In the genomic region with DNA sequence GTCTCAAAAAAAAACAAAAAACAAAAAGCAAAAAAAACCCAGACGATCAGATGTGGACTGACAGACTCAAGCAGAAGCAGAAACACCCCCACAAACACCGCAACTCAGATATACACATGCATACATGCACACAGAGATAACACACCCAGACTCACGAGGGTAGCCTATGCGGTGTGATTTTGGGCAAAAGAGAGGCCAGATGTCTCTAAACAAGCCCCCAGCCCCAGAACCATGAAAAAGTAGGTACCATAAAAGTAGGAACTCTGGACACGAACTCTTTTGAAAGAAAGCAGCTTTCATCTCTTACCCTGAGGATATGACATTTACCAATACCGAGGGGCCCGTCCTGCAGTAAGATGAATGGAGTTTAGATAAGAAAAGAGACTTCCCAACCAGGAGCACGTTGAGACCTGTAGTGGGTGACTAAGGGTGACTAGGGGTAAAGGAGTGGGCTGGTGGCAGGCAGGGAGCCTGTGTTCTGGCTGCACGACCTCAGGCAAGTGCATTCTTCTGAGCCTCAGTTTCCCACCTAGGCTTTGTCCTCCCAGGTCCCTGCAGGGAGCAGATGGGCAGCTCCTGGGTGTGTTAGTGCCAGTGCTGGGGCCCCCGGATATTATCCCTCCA, we compare ENCODE assay signal across 1 cellular context.
TF ChIP-seq lines count a peak whose summit lies in the region.

No MANE protein-coding gene starts in this region.

TF ChIP-seq in K562, 482 proteins besides CTCF, POLR2A, EP300 and RAD21 (continued from another document and continues in another):
- TF ChIP-seq, protein P1, sequence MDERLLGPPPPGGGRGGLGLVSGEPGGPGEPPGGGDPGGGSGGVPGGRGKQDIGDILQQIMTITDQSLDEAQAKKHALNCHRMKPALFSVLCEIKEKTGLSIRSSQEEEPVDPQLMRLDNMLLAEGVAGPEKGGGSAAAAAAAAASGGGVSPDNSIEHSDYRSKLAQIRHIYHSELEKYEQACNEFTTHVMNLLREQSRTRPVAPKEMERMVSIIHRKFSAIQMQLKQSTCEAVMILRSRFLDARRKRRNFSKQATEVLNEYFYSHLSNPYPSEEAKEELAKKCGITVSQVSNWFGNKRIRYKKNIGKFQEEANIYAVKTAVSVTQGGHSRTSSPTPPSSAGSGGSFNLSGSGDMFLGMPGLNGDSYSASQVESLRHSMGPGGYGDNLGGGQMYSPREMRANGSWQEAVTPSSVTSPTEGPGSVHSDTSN (CRISPR knock-in tag; IDR thresholded peaks at IDR 0.05; ENCODE audit: low read depth): no peak
- TF ChIP-seq, protein P1 (tag; conservative IDR thresholded peaks at IDR 0.05; ENCODE audit: low read depth): no peak
- TF ChIP-seq, protein P2, sequence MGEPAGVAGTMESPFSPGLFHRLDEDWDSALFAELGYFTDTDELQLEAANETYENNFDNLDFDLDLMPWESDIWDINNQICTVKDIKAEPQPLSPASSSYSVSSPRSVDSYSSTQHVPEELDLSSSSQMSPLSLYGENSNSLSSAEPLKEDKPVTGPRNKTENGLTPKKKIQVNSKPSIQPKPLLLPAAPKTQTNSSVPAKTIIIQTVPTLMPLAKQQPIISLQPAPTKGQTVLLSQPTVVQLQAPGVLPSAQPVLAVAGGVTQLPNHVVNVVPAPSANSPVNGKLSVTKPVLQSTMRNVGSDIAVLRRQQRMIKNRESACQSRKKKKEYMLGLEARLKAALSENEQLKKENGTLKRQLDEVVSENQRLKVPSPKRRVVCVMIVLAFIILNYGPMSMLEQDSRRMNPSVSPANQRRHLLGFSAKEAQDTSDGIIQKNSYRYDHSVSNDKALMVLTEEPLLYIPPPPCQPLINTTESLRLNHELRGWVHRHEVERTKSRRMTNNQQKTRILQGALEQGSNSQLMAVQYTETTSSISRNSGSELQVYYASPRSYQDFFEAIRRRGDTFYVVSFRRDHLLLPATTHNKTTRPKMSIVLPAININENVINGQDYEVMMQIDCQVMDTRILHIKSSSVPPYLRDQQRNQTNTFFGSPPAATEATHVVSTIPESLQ (CRISPR knock-in tag; IDR thresholded peaks at IDR 0.05): no peak
- TF ChIP-seq ZBED1 (IDR thresholded peaks at IDR 0.05) (no peak), TRIM24 (IDR thresholded peaks at IDR 0.05) (peak; percentile 33 to 46; a peak in 2 of 4 replicates), SAFB2 (IDR thresholded peaks at IDR 0.05; ENCODE audit: borderline replicate concordance, low read depth, low read length, severe bottlenecking) (no peak), MAZ (CRISPR knock-in tag; conservative IDR thresholded peaks at IDR 0.05 in 1 of 2, IDR thresholded peaks at IDR 0.05 in 1 of 2) (0 out of 4 replicates have a peak, but pooled peaks of 1 of the 2 experiments have one; percentile 9), FOXK2 (conservative IDR thresholded peaks at IDR 0.05 in 1 of 2, IDR thresholded peaks at IDR 0.05 in 1 of 2; ENCODE audit: low read depth in 2 of 2) (peak; percentile 68 to 71; a peak in 2 of 4 replicates), RB1 (IDR thresholded peaks at IDR 0.05; ENCODE audit: low read depth) (no peak), CXXC5 (CRISPR knock-in tag; IDR thresholded peaks at IDR 0.05) (peak; percentile 27; the same call in 1 of the 2 replicates), NCOA2 (IDR thresholded peaks at IDR 0.05; ENCODE audit: partially characterized antibody in 2 of 2) (no peak), ZNF444 (CRISPR knock-in tag; IDR thresholded peaks at IDR 0.05) (no peak), ZNF586 (CRISPR knock-in tag; conservative IDR thresholded peaks at IDR 0.05) (no peak), PHB (CRISPR knock-in tag; IDR thresholded peaks at IDR 0.05) (no peak), FOXA3 (CRISPR knock-in tag; conservative IDR thresholded peaks at IDR 0.05 in 1 of 2, IDR thresholded peaks at IDR 0.05 in 1 of 2) (0 out of 4 replicates have a peak, but pooled peaks of 1 of the 2 experiments have one; percentile 24), GATAD2A (IDR thresholded peaks at IDR 0.05) (no peak), NUFIP1 (IDR thresholded peaks at IDR 0.05; ENCODE audit: partially characterized antibody) (no peak), POLR2H (tag; IDR thresholded peaks at IDR 0.05; ENCODE audit: low read depth) (no peak), SIN3B (IDR thresholded peaks at IDR 0.05; ENCODE audit: low read depth) (no peak), ZNF696 (CRISPR knock-in tag; conservative IDR thresholded peaks at IDR 0.05) (no peak), DMBX1 (CRISPR knock-in tag; IDR thresholded peaks at IDR 0.05; ENCODE audit: borderline replicate concordance) (no peak), ZFP36 (IDR thresholded peaks at IDR 0.05; ENCODE audit: low read depth, low read length, partially characterized antibody) (no peak), NR2C2 (CRISPR knock-in tag; IDR thresholded peaks at IDR 0.05) (no peak), NR2C2 (tag; IDR thresholded peaks at IDR 0.05) (no peak), HCFC1 (IDR thresholded peaks at IDR 0.05; ENCODE audit: low read depth, low read length) (no peak), HNRNPK (IDR thresholded peaks at IDR 0.05; ENCODE audit: low read depth, low read length, poor library complexity, severe bottlenecking) (no peak), NFE2L1 (tag; IDR thresholded peaks at IDR 0.05; ENCODE audit: borderline replicate concordance, low read depth) (no peak), SMARCE1 (IDR thresholded peaks at IDR 0.05) (peak; percentile 27; the same call in 1 of the 2 replicates), NFYB (IDR thresholded peaks at IDR 0.05; ENCODE audit: extremely low read depth, insufficient read length) (no peak), SNRNP70 (optimal IDR thresholded peaks at IDR 0.05; ENCODE audit: low read depth, low read length) (no peak)
- TF ChIP-seq, protein P3, sequence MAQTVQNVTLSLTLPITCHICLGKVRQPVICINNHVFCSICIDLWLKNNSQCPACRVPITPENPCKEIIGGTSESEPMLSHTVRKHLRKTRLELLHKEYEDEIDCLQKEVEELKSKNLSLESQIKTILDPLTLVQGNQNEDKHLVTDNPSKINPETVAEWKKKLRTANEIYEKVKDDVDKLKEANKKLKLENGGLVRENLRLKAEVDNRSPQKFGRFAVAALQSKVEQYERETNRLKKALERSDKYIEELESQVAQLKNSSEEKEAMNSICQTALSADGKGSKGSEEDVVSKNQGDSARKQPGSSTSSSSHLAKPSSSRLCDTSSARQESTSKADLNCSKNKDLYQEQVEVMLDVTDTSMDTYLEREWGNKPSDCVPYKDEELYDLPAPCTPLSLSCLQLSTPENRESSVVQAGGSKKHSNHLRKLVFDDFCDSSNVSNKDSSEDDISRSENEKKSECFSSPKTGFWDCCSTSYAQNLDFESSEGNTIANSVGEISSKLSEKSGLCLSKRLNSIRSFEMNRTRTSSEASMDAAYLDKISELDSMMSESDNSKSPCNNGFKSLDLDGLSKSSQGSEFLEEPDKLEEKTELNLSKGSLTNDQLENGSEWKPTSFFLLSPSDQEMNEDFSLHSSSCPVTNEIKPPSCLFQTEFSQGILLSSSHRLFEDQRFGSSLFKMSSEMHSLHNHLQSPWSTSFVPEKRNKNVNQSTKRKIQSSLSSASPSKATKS (CRISPR knock-in tag; IDR thresholded peaks at IDR 0.05): no peak
- TF ChIP-seq, protein P4, sequence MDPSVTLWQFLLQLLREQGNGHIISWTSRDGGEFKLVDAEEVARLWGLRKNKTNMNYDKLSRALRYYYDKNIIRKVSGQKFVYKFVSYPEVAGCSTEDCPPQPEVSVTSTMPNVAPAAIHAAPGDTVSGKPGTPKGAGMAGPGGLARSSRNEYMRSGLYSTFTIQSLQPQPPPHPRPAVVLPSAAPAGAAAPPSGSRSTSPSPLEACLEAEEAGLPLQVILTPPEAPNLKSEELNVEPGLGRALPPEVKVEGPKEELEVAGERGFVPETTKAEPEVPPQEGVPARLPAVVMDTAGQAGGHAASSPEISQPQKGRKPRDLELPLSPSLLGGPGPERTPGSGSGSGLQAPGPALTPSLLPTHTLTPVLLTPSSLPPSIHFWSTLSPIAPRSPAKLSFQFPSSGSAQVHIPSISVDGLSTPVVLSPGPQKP (CRISPR knock-in tag; IDR thresholded peaks at IDR 0.05): no peak
- TF ChIP-seq, protein P5, sequence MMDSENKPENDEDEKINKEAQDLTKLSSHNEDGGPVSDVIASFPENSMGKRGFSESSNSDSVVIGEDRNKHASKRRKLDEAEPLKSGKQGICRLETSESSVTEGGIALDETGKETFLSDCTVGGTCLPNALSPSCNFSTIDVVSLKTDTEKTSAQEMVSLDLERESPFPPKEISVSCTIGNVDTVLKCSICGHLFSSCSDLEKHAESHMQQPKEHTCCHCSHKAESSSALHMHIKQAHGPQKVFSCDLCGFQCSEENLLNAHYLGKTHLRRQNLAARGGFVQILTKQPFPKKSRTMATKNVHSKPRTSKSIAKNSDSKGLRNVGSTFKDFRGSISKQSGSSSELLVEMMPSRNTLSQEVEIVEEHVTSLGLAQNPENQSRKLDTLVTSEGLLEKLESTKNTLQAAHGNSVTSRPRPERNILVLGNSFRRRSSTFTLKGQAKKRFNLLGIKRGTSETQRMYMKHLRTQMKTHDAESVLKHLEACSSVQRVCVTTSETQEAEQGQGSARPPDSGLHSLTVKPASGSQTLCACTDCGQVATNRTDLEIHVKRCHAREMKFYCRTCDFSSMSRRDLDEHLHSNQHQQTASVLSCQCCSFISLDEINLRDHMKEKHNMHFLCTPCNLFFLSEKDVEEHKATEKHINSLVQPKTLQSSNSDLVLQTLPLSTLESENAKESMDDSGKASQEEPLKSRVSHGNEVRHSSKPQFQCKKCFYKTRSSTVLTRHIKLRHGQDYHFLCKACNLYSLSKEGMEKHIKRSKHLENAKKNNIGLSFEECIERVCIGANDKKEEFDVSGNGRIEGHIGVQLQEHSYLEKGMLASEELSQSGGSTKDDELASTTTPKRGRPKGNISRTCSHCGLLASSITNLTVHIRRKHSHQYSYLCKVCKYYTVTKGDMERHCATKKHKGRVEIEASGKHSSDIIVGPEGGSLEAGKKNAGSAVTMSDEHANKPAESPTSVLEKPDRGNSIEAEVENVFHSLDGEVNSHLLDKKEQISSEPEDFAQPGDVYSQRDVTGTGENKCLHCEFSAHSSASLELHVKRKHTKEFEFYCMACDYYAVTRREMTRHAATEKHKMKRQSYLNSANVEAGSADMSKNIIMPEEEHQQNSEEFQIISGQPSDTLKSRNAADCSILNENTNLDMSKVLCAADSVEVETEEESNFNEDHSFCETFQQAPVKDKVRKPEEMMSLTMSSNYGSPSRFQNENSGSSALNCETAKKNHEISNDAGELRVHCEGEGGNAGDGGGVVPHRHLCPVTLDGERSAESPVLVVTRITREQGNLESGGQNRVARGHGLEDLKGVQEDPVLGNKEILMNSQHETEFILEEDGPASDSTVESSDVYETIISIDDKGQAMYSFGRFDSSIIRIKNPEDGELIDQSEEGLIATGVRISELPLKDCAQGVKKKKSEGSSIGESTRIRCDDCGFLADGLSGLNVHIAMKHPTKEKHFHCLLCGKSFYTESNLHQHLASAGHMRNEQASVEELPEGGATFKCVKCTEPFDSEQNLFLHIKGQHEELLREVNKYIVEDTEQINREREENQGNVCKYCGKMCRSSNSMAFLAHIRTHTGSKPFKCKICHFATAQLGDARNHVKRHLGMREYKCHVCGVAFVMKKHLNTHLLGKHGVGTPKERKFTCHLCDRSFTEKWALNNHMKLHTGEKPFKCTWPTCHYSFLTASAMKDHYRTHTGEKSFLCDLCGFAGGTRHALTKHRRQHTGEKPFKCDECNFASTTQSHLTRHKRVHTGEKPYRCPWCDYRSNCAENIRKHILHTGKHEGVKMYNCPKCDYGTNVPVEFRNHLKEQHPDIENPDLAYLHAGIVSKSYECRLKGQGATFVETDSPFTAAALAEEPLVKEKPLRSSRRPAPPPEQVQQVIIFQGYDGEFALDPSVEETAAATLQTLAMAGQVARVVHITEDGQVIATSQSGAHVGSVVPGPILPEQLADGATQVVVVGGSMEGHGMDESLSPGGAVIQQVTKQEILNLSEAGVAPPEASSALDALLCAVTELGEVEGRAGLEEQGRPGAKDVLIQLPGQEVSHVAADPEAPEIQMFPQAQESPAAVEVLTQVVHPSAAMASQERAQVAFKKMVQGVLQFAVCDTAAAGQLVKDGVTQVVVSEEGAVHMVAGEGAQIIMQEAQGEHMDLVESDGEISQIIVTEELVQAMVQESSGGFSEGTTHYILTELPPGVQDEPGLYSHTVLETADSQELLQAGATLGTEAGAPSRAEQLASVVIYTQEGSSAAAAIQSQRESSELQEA (IDR thresholded peaks at IDR 0.05; ENCODE audit: low read depth): no peak
- TF ChIP-seq, protein P6, sequence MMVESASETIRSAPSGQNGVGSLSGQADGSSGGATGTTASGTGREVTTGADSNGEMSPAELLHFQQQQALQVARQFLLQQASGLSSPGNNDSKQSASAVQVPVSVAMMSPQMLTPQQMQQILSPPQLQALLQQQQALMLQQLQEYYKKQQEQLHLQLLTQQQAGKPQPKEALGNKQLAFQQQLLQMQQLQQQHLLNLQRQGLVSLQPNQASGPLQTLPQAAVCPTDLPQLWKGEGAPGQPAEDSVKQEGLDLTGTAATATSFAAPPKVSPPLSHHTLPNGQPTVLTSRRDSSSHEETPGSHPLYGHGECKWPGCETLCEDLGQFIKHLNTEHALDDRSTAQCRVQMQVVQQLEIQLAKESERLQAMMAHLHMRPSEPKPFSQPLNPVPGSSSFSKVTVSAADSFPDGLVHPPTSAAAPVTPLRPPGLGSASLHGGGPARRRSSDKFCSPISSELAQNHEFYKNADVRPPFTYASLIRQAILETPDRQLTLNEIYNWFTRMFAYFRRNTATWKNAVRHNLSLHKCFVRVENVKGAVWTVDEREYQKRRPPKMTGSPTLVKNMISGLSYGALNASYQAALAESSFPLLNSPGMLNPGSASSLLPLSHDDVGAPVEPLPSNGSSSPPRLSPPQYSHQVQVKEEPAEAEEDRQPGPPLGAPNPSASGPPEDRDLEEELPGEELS (CRISPR knock-in tag; IDR thresholded peaks at IDR 0.05; ENCODE audit: borderline replicate concordance): no peak
- TF ChIP-seq, protein P7, sequence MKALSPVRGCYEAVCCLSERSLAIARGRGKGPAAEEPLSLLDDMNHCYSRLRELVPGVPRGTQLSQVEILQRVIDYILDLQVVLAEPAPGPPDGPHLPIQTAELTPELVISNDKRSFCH (CRISPR knock-in tag; IDR thresholded peaks at IDR 0.05): no peak
- TF ChIP-seq, protein P7 (tag; IDR thresholded peaks at IDR 0.05): peak; percentile 84; the same call in 1 of the 2 replicates
- TF ChIP-seq, protein P8, sequence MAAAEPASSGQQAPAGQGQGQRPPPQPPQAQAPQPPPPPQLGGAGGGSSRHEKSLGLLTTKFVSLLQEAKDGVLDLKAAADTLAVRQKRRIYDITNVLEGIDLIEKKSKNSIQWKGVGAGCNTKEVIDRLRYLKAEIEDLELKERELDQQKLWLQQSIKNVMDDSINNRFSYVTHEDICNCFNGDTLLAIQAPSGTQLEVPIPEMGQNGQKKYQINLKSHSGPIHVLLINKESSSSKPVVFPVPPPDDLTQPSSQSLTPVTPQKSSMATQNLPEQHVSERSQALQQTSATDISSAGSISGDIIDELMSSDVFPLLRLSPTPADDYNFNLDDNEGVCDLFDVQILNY (CRISPR knock-in tag; IDR thresholded peaks at IDR 0.05): no peak
